In the genomic region with DNA sequence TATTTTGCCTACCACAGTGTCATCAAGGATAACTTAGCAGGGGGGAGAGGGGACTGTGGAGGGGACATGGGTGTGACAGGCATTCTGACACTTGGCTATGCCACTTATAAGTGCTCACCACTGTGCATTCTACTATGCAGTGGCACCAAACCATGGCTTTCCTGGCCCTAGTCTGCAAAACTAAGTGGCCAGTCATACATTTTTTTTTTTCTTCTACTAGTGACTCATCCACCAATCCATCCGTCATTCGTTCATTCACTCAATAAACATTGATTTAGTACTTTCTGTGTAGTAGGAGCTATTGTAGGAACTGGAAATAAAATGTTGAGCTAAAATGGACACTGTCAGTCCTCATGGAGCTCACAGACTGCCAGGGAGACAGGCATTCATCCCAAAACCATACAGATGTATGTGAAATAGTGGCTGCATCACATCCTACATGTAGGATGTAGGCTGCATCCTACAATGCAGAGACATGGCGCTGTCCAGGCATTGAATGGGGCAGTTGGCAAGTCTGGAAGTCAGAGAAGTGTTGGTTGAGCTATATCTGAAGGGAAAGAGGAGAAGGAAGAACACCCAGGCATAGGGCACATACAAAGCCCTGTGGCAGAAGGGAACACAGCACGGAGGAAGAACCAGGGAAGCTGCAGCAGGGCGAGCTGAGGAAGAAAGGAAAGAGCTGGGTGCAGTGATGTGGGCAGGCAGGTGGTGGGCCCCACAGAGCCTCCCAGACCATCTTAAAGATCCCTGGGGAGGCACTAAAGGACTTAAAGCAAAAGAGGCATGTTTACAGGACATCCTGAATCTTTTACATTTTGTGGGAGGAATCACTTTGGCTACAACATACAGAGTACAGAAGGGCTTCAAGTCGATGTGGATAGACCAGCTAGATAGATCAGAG, we compare ENCODE assay signal across 21 cellular contexts.
DNase-seq lines count a peak whose midpoint lies in the region; ATAC-seq and TF ChIP-seq lines count a peak whose summit lies in the region.
"Had no signal": no experiment of that assay in that cellular context is flagged by ENCODE, and none has a peak within 500 bp of the region (broad histone marks: within the 10 kb centered on the region; RNA-seq: fewer than 3 reads in every experiment).

No MANE protein-coding gene starts in this region.

- intact Hi-C loops in transverse colon (cut with DNase I; ENCODE audit: low total_unique reads): no loop called here

- H4K20me1 ChIP-seq in GM23248 (ENCODE audit: insufficient read depth) (no peaks in the 10 kb centered on the region), SK-N-SH (ENCODE audit: insufficient read depth) (no peaks in the 10 kb centered on the region)

- H2AFZ ChIP-seq in GM23248 (no peak overlapping the region), SK-N-SH (ENCODE audit: low read depth) (no peak overlapping the region)
- H2AFZ ChIP-seq: hepatocyte had no signal

- in situ Hi-C loops in GM23248 (cut with MboI) (no loop called here), transverse colon (cut with MboI; ENCODE audit: low pct_ligation_motif_present in 1 of 4, low pct_unique_long_range_greater_than_20kb in 1 of 4, low sequenced_read_pairs in 3 of 4) (loop anchor here in 1 of 4 donors (25.0 kb wide), 1 partner anchor 384 kb away; no protein-coding TSS in a partner anchor)

- H3K27ac ChIP-seq in GM23248 (peak overlapping the region; percentile 96; the same call in 1 of the 2 replicates), SK-N-SH (ENCODE audit: low read depth in 2 of 2, low read length in 1 of 2) (no peak overlapping the region), transverse colon (no peak overlapping the region)
- H3K27ac ChIP-seq: esophagus muscularis mucosa, hepatocyte had no signal

- H3K27me3 ChIP-seq in GM23248 (replicated peaks; ENCODE audit: insufficient read depth): no peaks in the 10 kb centered on the region
- H3K27me3 ChIP-seq in SK-N-SH (ENCODE audit: insufficient read depth): no peaks in the 10 kb centered on the region; the same call in 1 of the 2 replicates
- no peaks in the 10 kb centered on the region for H3K27me3 ChIP-seq in transverse colon
- H3K27me3 ChIP-seq: esophagus muscularis mucosa, hepatocyte had no signal

- TF ChIP-seq EP300 in SK-N-SH (IDR thresholded peaks at IDR 0.05; ENCODE audit: borderline replicate concordance in 1 of 2, low read depth in 1 of 2, low read length in 1 of 2) (no peak), transverse colon (IDR thresholded peaks at IDR 0.05; ENCODE audit: low read depth) (no peak)

- H3K79me2 ChIP-seq in GM23248 (ENCODE audit: insufficient read depth) (no peaks in the 10 kb centered on the region), SK-N-SH (ENCODE audit: insufficient read depth) (no peaks in the 10 kb centered on the region)
- H3K79me2 ChIP-seq: hepatocyte had no signal

- WGBS in GM23248 (ENCODE audit: low coverage in 1 of 2, low lambda C conversion rate in 2 of 2, missing lambda C conversion rate in 2 of 2), 2 experiments: 65 to 68% methylated on average over 6 of the region's 6 CpGs
- 25% methylated on average over 6 of the region's 6 CpGs for WGBS in SK-N-SH (ENCODE audit: low lambda C conversion rate)
- 76 to 90% methylated on average over 4 to 6 of the region's 6 CpGs for WGBS in transverse colon (ENCODE audit: low coverage in 1 of 2), 2 donors

- TF ChIP-seq CTCF in SK-N-SH (IDR thresholded peaks at IDR 0.05): no peak
- no peak for TF ChIP-seq CTCF in GM10266 (IDR thresholded peaks at IDR 0.05; ENCODE audit: control insufficient read depth, insufficient read depth, low read depth, missing control alignments)
- TF ChIP-seq CTCF in transverse colon (IDR thresholded peaks at IDR 0.05): no peak

- H3K9me2 ChIP-seq in GM23248 (ENCODE audit: insufficient read depth) (no peaks in the 10 kb centered on the region), SK-N-SH (no peaks in the 10 kb centered on the region)

- ATAC-seq in GM21529 (IDR thresholded peaks at IDR 0.05; ENCODE audit: unreplicated experiment) (no peak), GM19324 (IDR thresholded peaks at IDR 0.05; ENCODE audit: low FRiP score, unreplicated experiment) (no peak)

- no peak for TF ChIP-seq RAD21 in SK-N-SH (IDR thresholded peaks at IDR 0.05; ENCODE audit: low read length)

- CTCF ChIA-PET in SK-N-SH (lab: Yijun Ruan, JAX): interaction anchor here (1.7 kb wide), 1 partner anchor 24 kb away, joined by 5 read pairs; no protein-coding TSS in a partner anchor

- POLR2A ChIA-PET in SK-N-SH (lab: Yijun Ruan, JAX): no interaction called here

- no peaks in the 10 kb centered on the region for H3K36me3 ChIP-seq in GM23248 (ENCODE audit: low read depth)
- no peaks in the 10 kb centered on the region for H3K36me3 ChIP-seq in SK-N-SH (replicated peaks in 1 of 2; ENCODE audit: control insufficient read depth in 1 of 2, insufficient read depth in 2 of 2, low read length in 1 of 2)
- H3K36me3 ChIP-seq in transverse colon: no peaks in the 10 kb centered on the region
- H3K36me3 ChIP-seq: esophagus muscularis mucosa had no signal

- DNase-seq in AG08395 (ENCODE audit: low spot score) (peak; percentile 46), GM23248 (peak; percentile 74), SK-N-SH (no peak), iris pigment epithelial cell (ENCODE audit: low read depth) (peak; percentile 27), GM10266 (ENCODE audit: extremely low spot score) (no peak), transverse colon (no peak)
- DNase-seq: ACHN; activated CD4-positive, alpha-beta T cell treated with anti-CD3 and anti-CD28 coated beads, Interleukin-2, amount 50 U/mL, for 4 hours; activated naive CD4-positive, alpha-beta T cell treated with anti-CD3 and anti-CD28 coated beads, Interleukin-2, amount 50 U/mL, for 16 hours; activated T-cell treated with anti-CD3 and anti-CD28 coated beads, Interleukin-2, amount 50 U/mL, for 1 hour; Kasumi-1; kidney; NCI-H1436; NK-92 treated with Interleukin-12 subunit alpha and Interleukin-12 subunit beta, amount 100 ng/mL, for 24 hours; retina; stimulated activated naive CD4-positive, alpha-beta T cell treated with Interleukin-2 at 50 U/mL for 16 hours had no signal

- peaks cover 39% of the 10 kb centered on the region for H3K4me1 ChIP-seq in GM23248 (ENCODE audit: insufficient read depth)
- peaks cover 0 to 5% of the 10 kb centered on the region in 2 experiments; a peak in 1 of 4 replicates for H3K4me1 ChIP-seq in SK-N-SH (ENCODE audit: control insufficient read depth in 1 of 2, insufficient read depth in 2 of 2, low read depth in 1 of 2, low read length in 1 of 2)
- peaks cover 0 to 9% (median 6%) of the 10 kb centered on the region in 4 donors for H3K4me1 ChIP-seq in transverse colon

- H3K9ac ChIP-seq in GM23248: peak overlapping the region; percentile 74; the same call in 1 of the 2 replicates
- no peak overlapping the region for H3K9ac ChIP-seq in SK-N-SH

- TF ChIP-seq POLR2A in transverse colon (IDR thresholded peaks at IDR 0.05): no peak

- H3F3A ChIP-seq in GM23248 (ENCODE audit: insufficient read depth) (peaks cover 26% of the 10 kb centered on the region), SK-N-SH (replicated peaks; ENCODE audit: insufficient read depth) (peaks cover 13% of the 10 kb centered on the region)

- H3K4me3 ChIP-seq in GM23248: no peak overlapping the region
- no peak overlapping the region for H3K4me3 ChIP-seq in SK-N-SH (ENCODE audit: low read depth in 2 of 2, low read length in 1 of 2)
- no peak overlapping the region for H3K4me3 ChIP-seq in transverse colon
- H3K4me3 ChIP-seq: esophagus muscularis mucosa, GM12878, hepatocyte had no signal

- H3K4me2 ChIP-seq in GM23248 (ENCODE audit: unreplicated experiment) (no peak overlapping the region), SK-N-SH (no peak overlapping the region; the same call in 1 of the 2 replicates)

- H3K9me3 ChIP-seq in GM23248 (ENCODE audit: low read depth) (no peaks in the 10 kb centered on the region), SK-N-SH (no peaks in the 10 kb centered on the region), transverse colon (no peaks in the 10 kb centered on the region)
- H3K9me3 ChIP-seq: esophagus muscularis mucosa had no signal

TF ChIP-seq in SK-N-SH, 30 proteins besides CTCF, POLR2A, EP300 and RAD21 (continues in another document):
- TF ChIP-seq GATA2 (CRISPR knock-in tag; IDR thresholded peaks at IDR 0.05) (no peak), YY1 (IDR thresholded peaks at IDR 0.05; ENCODE audit: low read depth) (no peak), MXI1 (IDR thresholded peaks at IDR 0.05; ENCODE audit: low read depth, low read length) (no peak), RCOR1 (IDR thresholded peaks at IDR 0.05; ENCODE audit: low read length) (no peak), SMC3 (IDR thresholded peaks at IDR 0.05; ENCODE audit: low read depth, low read length) (no peak), FOSL2 (IDR thresholded peaks at IDR 0.05; ENCODE audit: borderline replicate concordance, low read depth) (peak; percentile 61; the same call in 1 of the 2 replicates), TAF1 (IDR thresholded peaks at IDR 0.05; ENCODE audit: borderline replicate concordance, low read depth, low read length) (no peak), GABPA (IDR thresholded peaks at IDR 0.05; ENCODE audit: low read depth) (no peak), NRF1 (IDR thresholded peaks at IDR 0.05; ENCODE audit: low read depth, low read length) (no peak), TCF12 (IDR thresholded peaks at IDR 0.05) (no peak), ELF1 (IDR thresholded peaks at IDR 0.05) (no peak), EZH2phosphoT487 (IDR thresholded peaks at IDR 0.05; ENCODE audit: borderline replicate concordance, low read depth) (no peak), SIN3A (IDR thresholded peaks at IDR 0.05; ENCODE audit: borderline replicate concordance, low read depth, low read length) (no peak)
- TF ChIP-seq, protein P1, sequence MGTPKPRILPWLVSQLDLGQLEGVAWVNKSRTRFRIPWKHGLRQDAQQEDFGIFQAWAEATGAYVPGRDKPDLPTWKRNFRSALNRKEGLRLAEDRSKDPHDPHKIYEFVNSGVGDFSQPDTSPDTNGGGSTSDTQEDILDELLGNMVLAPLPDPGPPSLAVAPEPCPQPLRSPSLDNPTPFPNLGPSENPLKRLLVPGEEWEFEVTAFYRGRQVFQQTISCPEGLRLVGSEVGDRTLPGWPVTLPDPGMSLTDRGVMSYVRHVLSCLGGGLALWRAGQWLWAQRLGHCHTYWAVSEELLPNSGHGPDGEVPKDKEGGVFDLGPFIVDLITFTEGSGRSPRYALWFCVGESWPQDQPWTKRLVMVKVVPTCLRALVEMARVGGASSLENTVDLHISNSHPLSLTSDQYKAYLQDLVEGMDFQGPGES (IDR thresholded peaks at IDR 0.05; ENCODE audit: low read depth, low read length): no peak
- TF ChIP-seq, protein P2, sequence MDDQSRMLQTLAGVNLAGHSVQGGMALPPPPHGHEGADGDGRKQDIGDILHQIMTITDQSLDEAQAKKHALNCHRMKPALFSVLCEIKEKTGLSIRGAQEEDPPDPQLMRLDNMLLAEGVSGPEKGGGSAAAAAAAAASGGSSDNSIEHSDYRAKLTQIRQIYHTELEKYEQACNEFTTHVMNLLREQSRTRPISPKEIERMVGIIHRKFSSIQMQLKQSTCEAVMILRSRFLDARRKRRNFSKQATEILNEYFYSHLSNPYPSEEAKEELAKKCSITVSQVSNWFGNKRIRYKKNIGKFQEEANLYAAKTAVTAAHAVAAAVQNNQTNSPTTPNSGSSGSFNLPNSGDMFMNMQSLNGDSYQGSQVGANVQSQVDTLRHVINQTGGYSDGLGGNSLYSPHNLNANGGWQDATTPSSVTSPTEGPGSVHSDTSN (IDR thresholded peaks at IDR 0.05): peak; percentile 62

Comparison
In these comparisons a context has a peak if more than half of its experiments do, and no peak if none do; other contexts are left out.
1. DNase-seq: peak in AG08395 (single experiment), GM23248 (single experiment) and iris pigment epithelial cell (single experiment); none in SK-N-SH (single experiment), GM10266 (single experiment) and transverse colon (single experiment).